8 cellular contexts compared by ENCODE assay signal in the genomic region with DNA sequence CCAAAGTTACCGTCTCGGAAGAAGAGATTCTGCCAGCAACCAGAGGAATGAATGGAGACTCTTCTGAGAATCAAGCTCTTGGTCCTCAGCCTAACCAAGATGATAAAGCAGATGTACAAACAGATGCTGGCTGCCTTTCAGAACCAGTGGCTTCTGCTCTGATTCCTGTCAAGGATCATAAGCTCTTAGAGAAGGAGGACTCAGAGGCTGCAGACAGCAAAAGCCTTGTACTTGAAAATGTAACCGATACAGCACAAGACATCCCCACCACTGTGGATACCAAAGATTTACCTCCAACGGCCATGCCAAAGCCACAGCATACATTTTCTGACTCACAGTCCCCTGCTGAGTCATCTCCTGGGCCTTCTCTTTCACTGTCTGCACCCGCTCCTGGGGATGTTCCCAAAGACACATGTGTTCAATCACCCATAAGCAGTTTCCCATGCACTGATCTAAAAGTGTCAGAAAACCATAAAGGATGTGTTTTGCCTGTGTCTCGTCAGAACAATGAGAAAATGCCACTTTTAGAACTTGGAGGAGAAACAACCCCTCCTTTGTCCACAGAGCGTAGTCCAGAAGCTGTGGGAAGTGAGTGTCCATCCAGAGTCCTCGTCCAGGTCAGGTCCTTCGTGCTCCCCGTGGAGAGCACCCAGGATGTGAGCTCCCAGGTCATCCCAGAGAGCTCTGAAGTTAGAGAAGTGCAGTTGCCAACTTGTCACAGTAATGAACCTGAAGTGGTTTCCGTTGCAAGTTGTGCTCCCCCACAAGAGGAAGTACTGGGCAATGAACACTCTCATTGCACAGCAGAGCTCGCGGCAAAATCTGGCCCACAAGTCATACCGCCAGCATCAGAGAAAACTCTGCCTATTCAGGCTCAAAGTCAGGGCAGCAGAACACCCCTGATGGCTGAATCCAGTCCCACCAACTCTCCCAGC.
DNase-seq lines count a peak whose midpoint lies in the region; ATAC-seq and TF ChIP-seq lines count a peak whose summit lies in the region.

No MANE protein-coding gene starts in this region.

- no peak overlapping the region for H3K18ac ChIP-seq in neuronal stem cell (ENCODE audit: low read length)

- no peaks in the 10 kb centered on the region for H3K27me3 ChIP-seq in PC-3 (ENCODE audit: low read length)
- peaks cover 0 to 55% (median 0%) of the 10 kb centered on the region in 3 experiments for H3K27me3 ChIP-seq in neuronal stem cell (ENCODE audit: control insufficient read depth in 3 of 3, insufficient read depth in 3 of 3, low read depth in 1 of 3, low read length in 3 of 3)

- H3K36me3 ChIP-seq in PC-3 (ENCODE audit: low read depth, low read length): 0 out of 2 replicates have a peak, but pooled peaks cover 6% of the 10 kb centered on the region
- no peaks in the 10 kb centered on the region for H3K36me3 ChIP-seq in neuronal stem cell (replicated peaks in 1 of 2; ENCODE audit: control insufficient read depth in 2 of 2, insufficient read depth in 2 of 2, low read length in 2 of 2)

- peak; percentile 37 for ATAC-seq in GM18519 (IDR thresholded peaks at IDR 0.05; ENCODE audit: low FRiP score, unreplicated experiment)
- peak; percentile 47 for ATAC-seq in HG02943 (IDR thresholded peaks at IDR 0.05; ENCODE audit: low read depth, unreplicated experiment)
- ATAC-seq in PC-3: peak; percentile 91

- H3K9me2 ChIP-seq in PC-3 (replicated peaks; ENCODE audit: low read length): no peaks in the 10 kb centered on the region

- H3F3A ChIP-seq in PC-3 (ENCODE audit: low read length, unreplicated experiment): no peaks in the 10 kb centered on the region

- peaks cover 81% of the 10 kb centered on the region for H3K4me1 Mint-ChIP-seq in activated T-cell treated with anti-CD3 and anti-CD28 coated beads, Interleukin-2, amount 50 U/mL, for 24 hours (ENCODE audit: low read depth)

- TF ChIP-seq CTCF in PC-3 (conservative IDR thresholded peaks at IDR 0.05; ENCODE audit: low read depth, low read length): no peak

- H2BK5ac ChIP-seq in neuronal stem cell (ENCODE audit: low read length): no peak overlapping the region

- CTCF ChIA-PET in PC-3 (lab: Charles Lee): interaction anchor here (0.5 kb wide), 1 partner anchor 47 kb away, joined by 9 read pairs; no protein-coding TSS in a partner anchor

- H3K9ac ChIP-seq in PC-3 (ENCODE audit: low read length): peak overlapping the region; percentile 65
- no peak overlapping the region for H3K9ac ChIP-seq in neuronal stem cell (ENCODE audit: low read depth, low read length, poor library complexity)

- H3K27me3 Mint-ChIP-seq in activated T-cell treated with anti-CD3 and anti-CD28 coated beads, Interleukin-2, amount 50 U/mL, for 24 hours: no peaks in the 10 kb centered on the region

- no peak overlapping the region for H4K8ac ChIP-seq in neuronal stem cell (ENCODE audit: low read depth, low read length)

- H2BK12ac ChIP-seq in neuronal stem cell (ENCODE audit: low read length): no peak overlapping the region

- peak overlapping the region; percentile 47 for H2AFZ ChIP-seq in PC-3 (ENCODE audit: low read length)
- H2AFZ ChIP-seq in neuronal stem cell (ENCODE audit: low read length): no peak overlapping the region

- peak overlapping the region; percentile 100 for H3K27ac Mint-ChIP-seq in activated T-cell treated with anti-CD3 and anti-CD28 coated beads, Interleukin-2, amount 50 U/mL, for 24 hours

- no TSS peak for BruUV-seq in PC-3 (replicated peaks; lab: Mats Ljungman, UMichigan)

- H3K36me3 Mint-ChIP-seq in activated T-cell treated with anti-CD3 and anti-CD28 coated beads, Interleukin-2, amount 50 U/mL, for 24 hours (ENCODE audit: low read depth): peaks cover 35% of the 10 kb centered on the region

- H2AK5ac ChIP-seq in neuronal stem cell (ENCODE audit: low read depth, low read length): no peak overlapping the region

- H3K9me3 ChIP-seq in PC-3 (ENCODE audit: low read length): no peaks in the 10 kb centered on the region
- H3K9me3 ChIP-seq in neuronal stem cell (replicated peaks in 1 of 2; ENCODE audit: control insufficient read depth in 2 of 2, insufficient read depth in 1 of 2, low read depth in 1 of 2, low read length in 2 of 2): no peaks in the 10 kb centered on the region

- H3K4me1 ChIP-seq in PC-3 (ENCODE audit: insufficient read depth, low read length): peaks cover 36% of the 10 kb centered on the region
- H3K4me1 ChIP-seq in neuronal stem cell (ENCODE audit: control insufficient read depth in 2 of 2, insufficient read depth in 1 of 2, low read depth in 1 of 2, low read length in 2 of 2): no peaks in the 10 kb centered on the region

- no peaks in the 10 kb centered on the region for H4K20me1 ChIP-seq in PC-3 (ENCODE audit: low read length)

- no peaks in the 10 kb centered on the region for H3K79me1 ChIP-seq in neuronal stem cell (ENCODE audit: low read depth, low read length)

- H2BK15ac ChIP-seq in neuronal stem cell (ENCODE audit: low read length): no peak overlapping the region

- H3K4me3 Mint-ChIP-seq in activated T-cell treated with anti-CD3 and anti-CD28 coated beads, Interleukin-2, amount 50 U/mL, for 24 hours: peak overlapping the region; percentile 78

- H3K9me3 Mint-ChIP-seq in activated T-cell treated with anti-CD3 and anti-CD28 coated beads, Interleukin-2, amount 50 U/mL, for 24 hours: no peaks in the 10 kb centered on the region

- POLR2A ChIA-PET in PC-3 (lab: Charles Lee; ENCODE audit: unreplicated experiment): no interaction called here

- H3K27ac ChIP-seq in PC-3 (ENCODE audit: low read length) (peak overlapping the region; percentile 93), neuronal stem cell (replicated peaks; ENCODE audit: low read length) (no peak overlapping the region)

- no CpG with 5 or more reads among the region's 14 CpGs for WGBS in neuronal stem cell (ENCODE audit: extremely low coverage in 2 of 2, insufficient read length in 2 of 2, insufficient replicate concordance in 1 of 2), 2 donors

- DNase-seq in PC-3 (peak; percentile 88), germinal center (ENCODE audit: low spot score) (peak; percentile 37), NCI-H82 treated with DMSO at 0.1 percent for 48 hours (lab: John Stamatoyannopoulos, UW; ENCODE audit: unreplicated experiment) (no peak), neuronal stem cell (ENCODE audit: low spot score) (no peak)
- peak; percentile 75 for DNase-seq in activated T-cell treated with anti-CD3 and anti-CD28 coated beads, Interleukin-2, amount 50 U/mL, for 24 hours
- DNase-seq in stimulated activated CD4-positive, alpha-beta T cell treated with anti-CD3 and anti-CD28 coated beads, Interleukin-4, amount 100 ng/mL, for 1 hour: peak; percentile 67

- H3K4ac ChIP-seq in neuronal stem cell (ENCODE audit: low read length): no peak overlapping the region

- no peak overlapping the region for H3K14ac ChIP-seq in neuronal stem cell (ENCODE audit: low read length)

- peak overlapping the region; percentile 30; the same call in 1 of the 2 replicates for H3K4me3 ChIP-seq in PC-3 (ENCODE audit: low read length)
- no peak overlapping the region for H3K4me3 ChIP-seq in neuronal stem cell (ENCODE audit: low read length in 2 of 2)

- H3K23ac ChIP-seq in neuronal stem cell (ENCODE audit: low read depth, low read length, poor library complexity): no peak overlapping the region

- intact Hi-C loops in PC-3 (cut with micrococcal nuclease): no loop called here

- peaks cover 83% of the 10 kb centered on the region for H3K79me2 ChIP-seq in PC-3 (ENCODE audit: low read length)

- peak overlapping the region; percentile 70 for H3K4me2 ChIP-seq in PC-3 (ENCODE audit: low read length)
- no peak overlapping the region for H3K4me2 ChIP-seq in neuronal stem cell (ENCODE audit: insufficient read depth, low read length, poor library complexity, severe bottlenecking)

- H2BK120ac ChIP-seq in neuronal stem cell (ENCODE audit: low read depth, low read length): no peak overlapping the region

- no peak overlapping the region for H4K91ac ChIP-seq in neuronal stem cell (ENCODE audit: low read depth, low read length, poor library complexity)

Comparison
In these comparisons a context has a peak if more than half of its experiments do, and no peak if none do; other contexts are left out.
1. ATAC-seq: peak in every context shown above with its lines; median percentile 91 in PC-3; 47 in HG02943; 37 in GM18519.
2. DNase-seq: peak in PC-3 (single experiment), activated T-cell treated with anti-CD3 and anti-CD28 coated beads, Interleukin-2, amount 50 U/mL, for 24 hours (single experiment), germinal center (single experiment) and stimulated activated CD4-positive, alpha-beta T cell treated with anti-CD3 and anti-CD28 coated beads, Interleukin-4, amount 100 ng/mL, for 1 hour (single experiment); none in NCI-H82 treated with DMSO at 0.1 percent for 48 hours (single experiment) and neuronal stem cell (single experiment).